10 cellular contexts compared by ENCODE assay signal in genomic region chr19:34556500-34556899, GRCh38.
DNase-seq lines count a peak whose midpoint lies in the region; ATAC-seq and TF ChIP-seq lines count a peak whose summit lies in the region.
"Had no signal": no experiment of that assay in that cellular context is flagged by ENCODE, and none has a peak within 500 bp of the region (broad histone marks: within the 10 kb centered on the region; RNA-seq: fewer than 3 reads in every experiment).

No MANE protein-coding gene starts in this region.

- TF ChIP-seq CTCF in NB4 (IDR thresholded peaks at IDR 0.05; ENCODE audit: low read depth, low read length) (peak; percentile 40), chondrocyte (IDR thresholded peaks at IDR 0.05) (peak; percentile 49), osteocyte (IDR thresholded peaks at IDR 0.05) (peak; percentile 27)
- TF ChIP-seq CTCF in CD8-positive, alpha-beta T cell (IDR thresholded peaks at IDR 0.05) = no peak

- H3K36me3 ChIP-seq in CD8-positive, alpha-beta T cell (ENCODE audit: insufficient read depth, low read length) = no peaks in the 10 kb centered on the region
- H3K36me3 ChIP-seq: upper lobe of left lung had no signal

- no peak overlapping the region for H3K27ac Mint-ChIP-seq in chondrocyte (ENCODE audit: unreplicated experiment)
- no peak overlapping the region for H3K27ac Mint-ChIP-seq in osteocyte (ENCODE audit: unreplicated experiment)
- H3K27ac Mint-ChIP-seq in CD8-positive, alpha-beta T cell = no peak overlapping the region

- DNase-seq in NCI-H146 (lab: John Stamatoyannopoulos, UW) = peak; percentile 5
- no peak for DNase-seq in NCI-H146 treated with DMSO at 0.1 percent for 48 hours (lab: John Stamatoyannopoulos, UW; ENCODE audit: unreplicated experiment)
- peak; percentile 45 for DNase-seq in NB4 (ENCODE audit: low read depth)
- DNase-seq in chondrocyte (ENCODE audit: low spot score) = no peak
- DNase-seq in osteocyte (ENCODE audit: extremely low spot score, unreplicated experiment) = no peak
- no peak for DNase-seq in NCI-H1436 (lab: John Stamatoyannopoulos, UW)
- no peak for DNase-seq in CD8-positive, alpha-beta T cell
- DNase-seq: upper lobe of left lung had no signal

- peaks cover 9% of the 10 kb centered on the region for H3K27me3 ChIP-seq in CD8-positive, alpha-beta T cell (ENCODE audit: insufficient read depth, low read length)
- H3K27me3 ChIP-seq: upper lobe of left lung had no signal

- H3K9me3 Mint-ChIP-seq in chondrocyte (ENCODE audit: low read depth) (no peaks in the 10 kb centered on the region), osteocyte (ENCODE audit: unreplicated experiment) (no peaks in the 10 kb centered on the region)
- no peaks in the 10 kb centered on the region for H3K9me3 Mint-ChIP-seq in CD8-positive, alpha-beta T cell

- H3K4me1 ChIP-seq in CD8-positive, alpha-beta T cell (ENCODE audit: insufficient read depth, low read length) = no peaks in the 10 kb centered on the region
- H3K4me1 ChIP-seq: upper lobe of left lung had no signal

- no peak for ATAC-seq in CD8-positive, alpha-beta T cell
- no peak for ATAC-seq in GM18505 (IDR thresholded peaks at IDR 0.05; ENCODE audit: unreplicated experiment)
- ATAC-seq: left colon had no signal

- TF ChIP-seq POLR2A in NB4 (IDR thresholded peaks at IDR 0.05; ENCODE audit: extremely low read depth, insufficient read length) (no peak), GM18505 (IDR thresholded peaks at IDR 0.05; ENCODE audit: borderline replicate concordance, extremely low read depth, insufficient read depth, insufficient read length) (no peak)

- intact Hi-C loops in CD8-positive, alpha-beta T cell (cut with DNase I, micrococcal nuclease) = no loop called here

- CTCF ChIA-PET in CD8-positive, alpha-beta T cell (lab: Charles Lee) = no interaction called here

- no peaks in the 10 kb centered on the region for H3K9me3 ChIP-seq in CD8-positive, alpha-beta T cell (ENCODE audit: low read length)
- H3K9me3 ChIP-seq: upper lobe of left lung had no signal

- H3K4me1 Mint-ChIP-seq in chondrocyte (ENCODE audit: low read depth) (no peaks in the 10 kb centered on the region), osteocyte (ENCODE audit: unreplicated experiment) (no peaks in the 10 kb centered on the region)
- no peaks in the 10 kb centered on the region for H3K4me1 Mint-ChIP-seq in CD8-positive, alpha-beta T cell (ENCODE audit: low read depth)

- POLR2A ChIA-PET in CD8-positive, alpha-beta T cell (lab: Charles Lee) = no interaction called here

- H3K4me3 ChIP-seq in NB4 (ENCODE audit: low read depth, low read length) = no peak overlapping the region
- no peak overlapping the region for H3K4me3 ChIP-seq in CD8-positive, alpha-beta T cell (ENCODE audit: low read depth, low read length)
- H3K4me3 ChIP-seq: upper lobe of left lung had no signal

- H3K4me3 Mint-ChIP-seq in chondrocyte (ENCODE audit: unreplicated experiment) (no peak overlapping the region), osteocyte (ENCODE audit: unreplicated experiment) (no peak overlapping the region)
- no peak overlapping the region for H3K4me3 Mint-ChIP-seq in CD8-positive, alpha-beta T cell

- H3K36me3 Mint-ChIP-seq in chondrocyte (ENCODE audit: low read depth) (no peaks in the 10 kb centered on the region), osteocyte (ENCODE audit: unreplicated experiment) (no peaks in the 10 kb centered on the region)
- H3K36me3 Mint-ChIP-seq in CD8-positive, alpha-beta T cell = no peaks in the 10 kb centered on the region

- H3K27ac ChIP-seq in CD8-positive, alpha-beta T cell (ENCODE audit: low read depth, low read length) = no peak overlapping the region
- H3K27ac ChIP-seq: upper lobe of left lung had no signal

- H3K27me3 Mint-ChIP-seq in chondrocyte (ENCODE audit: low read depth) (peaks cover 5% of the 10 kb centered on the region), osteocyte (ENCODE audit: unreplicated experiment) (no peaks in the 10 kb centered on the region)
- peaks cover 44% of the 10 kb centered on the region for H3K27me3 Mint-ChIP-seq in CD8-positive, alpha-beta T cell (ENCODE audit: low read depth)

Comparison
In these comparisons a context has a peak if more than half of its experiments do, and no peak if none do; other contexts are left out.
1. DNase-seq: peak in NCI-H146 (single experiment) and NB4 (single experiment); none in NCI-H146 treated with DMSO at 0.1 percent for 48 hours (single experiment), chondrocyte (single experiment), osteocyte (single experiment), NCI-H1436 (single experiment) and CD8-positive, alpha-beta T cell (0 of 7).